ENCODE assay signal across 9 cellular contexts in genomic region chr2:106886916-106887758, GRCh38. TPM values are rescaled to one million over a fixed set of nuclear protein-coding genes. Genes with fewer than 3 reads are reported as not detected.
DNase-seq lines count a peak whose midpoint lies in the region; ATAC-seq and TF ChIP-seq lines count a peak whose summit lies in the region.
"Had no signal": no experiment of that assay in that cellular context is flagged by ENCODE, and none has a peak within 500 bp of the region (broad histone marks: within the 10 kb centered on the region; RNA-seq: fewer than 3 reads in every experiment).

No MANE protein-coding gene starts in this region.

- H3K4me3 ChIP-seq in Peyer's patch (peak overlapping the region in 3 of 4 donors; percentile 9 to 48 (median 41)), heart left ventricle (peak overlapping the region; percentile 15 to 67 (median 53))

- DNase-seq in ELF-1 (ENCODE audit: low read depth, low spot score) (peak; percentile 77), Peyer's patch (no peak), heart left ventricle (peak in 3 of 5 donors; percentile 19 to 55 (median 24)), putamen (ENCODE audit: low spot score) (peak; percentile 35)
- DNase-seq in stimulated activated CD4-positive, alpha-beta T cell treated with anti-CD3 and anti-CD28 coated beads, Interleukin-1b, Interleukin-23, amount 100 ng/mL, for 48 hours: no peak
- DNase-seq in activated CD4-positive, alpha-beta T cell treated with anti-CD3 and anti-CD28 coated beads for 1 hour: no peak
- DNase-seq in activated CD8-positive, alpha-beta memory T cell treated with anti-CD3 and anti-CD28 coated beads, Interleukin-2, amount 50 U/mL, for 4 hours: no peak

- H3K4me1 ChIP-seq in Peyer's patch (peaks cover 0 to 24% (median 0%) of the 10 kb centered on the region in 4 donors), heart left ventricle (peaks cover 0 to 25% (median 6%) of the 10 kb centered on the region in 12 donors)

- TF ChIP-seq CTCF in Peyer's patch (IDR thresholded peaks at IDR 0.05) (no peak), heart left ventricle (IDR thresholded peaks at IDR 0.05) (no peak)

- intact Hi-C loops in heart left ventricle (cut with DNase I): no loop called here

- peak in 3 of 4 donors; percentile 26 to 53 (median 52) for ATAC-seq in heart left ventricle
- no peak for ATAC-seq in HG02981 (IDR thresholded peaks at IDR 0.05; ENCODE audit: unreplicated experiment)
- ATAC-seq: HCT116 had no signal

- H3K9me3 ChIP-seq in Peyer's patch: no peaks in the 10 kb centered on the region
- H3K9me3 ChIP-seq in heart left ventricle: no peaks in the 10 kb centered on the region

- peak overlapping the region in 1 of 4 donors; percentile 26 for H3K27ac ChIP-seq in Peyer's patch
- H3K27ac ChIP-seq in heart left ventricle: peak overlapping the region in 1 of 12 donors; percentile 29

- WGBS in heart left ventricle, 4 donors: 1 to 2% (median 2%) methylated on average over 49 to 71 of the region's 71 CpGs

- H3K27me3 ChIP-seq in Peyer's patch (peaks cover 0 to 17% of the 10 kb centered on the region in 2 donors), heart left ventricle (peaks cover 8 to 48% (median 30%) of the 10 kb centered on the region in 9 donors)

- H3K36me3 ChIP-seq in Peyer's patch: no peaks in the 10 kb centered on the region
- H3K36me3 ChIP-seq in heart left ventricle: no peaks in the 10 kb centered on the region

- no peak for TF ChIP-seq POLR2A in Peyer's patch (IDR thresholded peaks at IDR 0.05)
- TF ChIP-seq POLR2A in heart left ventricle (IDR thresholded peaks at IDR 0.05): no peak

RNA-seq across cellular contexts. Expression of gene ST6GAL2, which starts 1.2 kb away (rescaled TPM):
- total RNA-seq in Peyer's patch (under 1 TPM in 1 of 4 donors, not detected in 3; 0.27 TPM), heart left ventricle (1 to 10 TPM in 3 of 9 donors, under 1 TPM in 5, not detected in 1; 0.11 to 1.1 (median 0.75) TPM)
- polyA plus RNA-seq in heart left ventricle: under 1 TPM; 0.08 to 0.11 TPM

Comparison
In these comparisons a context has a peak if more than half of its experiments do, and no peak if none do; other contexts are left out.
1. DNase-seq: peak in ELF-1 (single experiment), heart left ventricle (3 of 5) and putamen (single experiment); none in Peyer's patch (0 of 3), stimulated activated CD4-positive, alpha-beta T cell treated with anti-CD3 and anti-CD28 coated beads, Interleukin-1b, Interleukin-23, amount 100 ng/mL, for 48 hours (single experiment), activated CD4-positive, alpha-beta T cell treated with anti-CD3 and anti-CD28 coated beads for 1 hour (single experiment) and activated CD8-positive, alpha-beta memory T cell treated with anti-CD3 and anti-CD28 coated beads, Interleukin-2, amount 50 U/mL, for 4 hours (single experiment).